ENCODE assay signal across 19 cellular contexts in the genomic region with DNA sequence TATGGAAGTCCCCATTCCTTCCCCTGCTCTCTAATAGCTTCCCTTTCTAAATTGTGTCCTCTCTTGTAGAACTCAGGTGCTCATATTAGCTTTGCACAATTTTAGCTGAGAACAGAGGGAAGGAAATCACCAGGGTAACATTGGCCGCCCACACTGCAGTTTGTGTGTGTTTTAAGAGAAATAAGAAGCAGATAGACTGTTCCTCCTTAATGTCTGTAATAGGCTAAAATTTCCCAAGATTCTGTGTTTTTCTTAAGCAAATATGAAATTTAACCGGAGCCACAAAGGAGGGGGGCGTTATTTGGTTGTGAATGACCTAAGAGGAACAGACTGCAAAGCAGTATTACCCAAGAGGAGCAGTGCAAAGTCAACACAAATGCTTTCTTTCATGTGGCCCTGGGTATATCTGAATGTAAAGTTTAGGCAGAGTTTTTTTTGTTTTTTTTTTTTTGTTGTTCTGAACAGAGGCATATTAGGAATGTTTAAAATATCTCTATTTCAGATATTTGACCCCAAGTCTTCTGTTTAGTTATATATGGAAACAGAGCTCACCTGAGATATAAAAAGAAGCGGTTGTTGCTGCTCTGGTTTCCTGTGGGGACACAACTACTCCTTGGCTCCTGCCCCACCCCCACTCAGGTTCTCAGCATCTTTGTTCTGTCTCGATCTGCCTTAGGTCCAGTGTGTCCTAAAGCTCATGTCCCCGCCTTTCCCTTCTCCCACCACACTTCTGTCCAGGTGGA.
DNase-seq lines count a peak whose midpoint lies in the region; ATAC-seq and TF ChIP-seq lines count a peak whose summit lies in the region.
"Had no signal": no experiment of that assay in that cellular context is flagged by ENCODE, and none has a peak within 500 bp of the region (broad histone marks: within the 10 kb centered on the region; RNA-seq: fewer than 3 reads in every experiment).

No MANE protein-coding gene starts in this region.

- H3K9ac ChIP-seq in colonic mucosa (ENCODE audit: low read depth in 2 of 2, low read length in 2 of 2) = no peak overlapping the region

- H3K4me3 ChIP-seq in colonic mucosa = no peak overlapping the region
- H3K4me3 ChIP-seq: adrenal gland, thyroid gland had no signal

- no peaks in the 10 kb centered on the region for H3K9me3 ChIP-seq in colonic mucosa
- H3K9me3 ChIP-seq: adrenal gland, Caco-2, thyroid gland had no signal

- ATAC-seq in GM18868 (IDR thresholded peaks at IDR 0.05; ENCODE audit: unreplicated experiment) (peak; percentile 70), HG02588 (IDR thresholded peaks at IDR 0.05; ENCODE audit: unreplicated experiment) (peak; percentile 46), HG03565 (IDR thresholded peaks at IDR 0.05; ENCODE audit: unreplicated experiment) (peak; percentile 40), foreskin keratinocyte (no peak)
- ATAC-seq: naive thymus-derived CD8-positive, alpha-beta T cell had no signal

- DNase-seq in middle frontal gyrus (ENCODE audit: extremely low spot score, low spot score) = peak; percentile 21
- no peak for DNase-seq in colonic mucosa
- DNase-seq in GM03348 (ENCODE audit: low spot score) = no peak
- no peak for DNase-seq in foreskin keratinocyte
- DNase-seq in SK-N-DZ (ENCODE audit: low spot score) = no peak
- DNase-seq: activated B cell treated with CpG ODN at 0.5 μM for 24 hours; adrenal gland; Caco-2; effector CD4-positive, alpha-beta T cell; mammary epithelial cell; naive thymus-derived CD8-positive, alpha-beta T cell; NCI-H187; NCI-H446; SHP77; T-helper 2 cell; thyroid gland had no signal

- TF ChIP-seq CTCF in colonic mucosa (IDR thresholded peaks at IDR 0.05) (no peak), foreskin keratinocyte (conservative IDR thresholded peaks at IDR 0.05) (no peak)

- intact Hi-C loops in colonic mucosa (cut with DNase I) = no loop called here

- no peaks in the 10 kb centered on the region for H3K4me1 ChIP-seq in colonic mucosa
- peaks cover 35% of the 10 kb centered on the region for H3K4me1 ChIP-seq in foreskin keratinocyte
- H3K4me1 ChIP-seq: adrenal gland, thyroid gland had no signal

- H3K27ac ChIP-seq in colonic mucosa = no peak overlapping the region
- H3K27ac ChIP-seq in foreskin keratinocyte = no peak overlapping the region
- H3K27ac ChIP-seq: adrenal gland, thyroid gland had no signal

- H3K36me3 ChIP-seq in colonic mucosa = no peaks in the 10 kb centered on the region
- H3K36me3 ChIP-seq: adrenal gland, thyroid gland had no signal

- H3K27me3 ChIP-seq in colonic mucosa = no peaks in the 10 kb centered on the region
- H3K27me3 ChIP-seq in foreskin keratinocyte = no peaks in the 10 kb centered on the region
- H3K27me3 ChIP-seq: adrenal gland, thyroid gland had no signal
